ENCODE assay signal across 19 cellular contexts in genomic region chr16:11181242-11181888, GRCh38.
DNase-seq lines count a peak whose midpoint lies in the region; ATAC-seq and TF ChIP-seq lines count a peak whose summit lies in the region.
"Had no signal": no experiment of that assay in that cellular context is flagged by ENCODE, and none has a peak within 500 bp of the region (broad histone marks: within the 10 kb centered on the region; RNA-seq: fewer than 3 reads in every experiment).

No MANE protein-coding gene starts in this region.

- H3K9me3 Mint-ChIP-seq in activated naive CD4-positive, alpha-beta T cell treated with anti-CD3 and anti-CD28 coated beads, Interleukin-2, amount 10 ng/mL, durations not matched to agents 7 days and 5 days: no peaks in the 10 kb centered on the region
- H3K9me3 Mint-ChIP-seq in activated naive CD4-positive, alpha-beta T cell treated with anti-CD3 and anti-CD28 coated beads for 36 hours: no peaks in the 10 kb centered on the region
- H3K9me3 Mint-ChIP-seq in activated B cell treated with CpG ODN at 0.5 μM for 24 hours: no peaks in the 10 kb centered on the region
- H3K9me3 Mint-ChIP-seq: naive thymus-derived CD8-positive, alpha-beta T cell had no signal

- no peak for TF ChIP-seq EP300 in upper lobe of left lung (IDR thresholded peaks at IDR 0.05)

- peaks cover 36% of the 10 kb centered on the region for H3K4me1 Mint-ChIP-seq in activated naive CD4-positive, alpha-beta T cell treated with anti-CD3 and anti-CD28 coated beads, Interleukin-2, amount 10 ng/mL, durations not matched to agents 7 days and 5 days
- peaks cover 16% of the 10 kb centered on the region for H3K4me1 Mint-ChIP-seq in activated naive CD4-positive, alpha-beta T cell treated with anti-CD3 and anti-CD28 coated beads for 36 hours (ENCODE audit: low read depth)
- peaks cover 64% of the 10 kb centered on the region for H3K4me1 Mint-ChIP-seq in activated B cell treated with CpG ODN at 0.5 μM for 24 hours

- H3K36me3 ChIP-seq in upper lobe of left lung: peaks cover 4 to 25% (median 17%) of the 10 kb centered on the region in 4 donors
- H3K36me3 ChIP-seq: ascending aorta, colonic mucosa had no signal

- no peaks in the 10 kb centered on the region for H3K9me3 ChIP-seq in upper lobe of left lung
- H3K9me3 ChIP-seq: ascending aorta, colonic mucosa, lower lobe of right lung had no signal

- DNase-seq in activated naive CD4-positive, alpha-beta T cell treated with anti-CD3 and anti-CD28 coated beads, Interleukin-2, amount 10 ng/mL, durations not matched to agents 7 days and 5 days: no peak
- no peak for DNase-seq in activated naive CD4-positive, alpha-beta T cell treated with anti-CD3 and anti-CD28 coated beads for 36 hours
- DNase-seq in activated B cell treated with CpG ODN at 0.5 μM for 24 hours (no peak), epithelial cell of esophagus (ENCODE audit: low read depth) (peak; percentile 22), upper lobe of left lung (no peak), A172 (ENCODE audit: low spot score) (no peak)
- DNase-seq: activated CD4-positive, CD25-positive, alpha-beta regulatory T cell treated with anti-CD3 and anti-CD28 coated beads, Interleukin-2, amount 50 U/mL, for 72 hours; colonic mucosa; COR-L47; erythroblast; glutamatergic neuron; naive thymus-derived CD8-positive, alpha-beta T cell; NCI-H187; NCI-H345; SHP77 had no signal

- peak overlapping the region; percentile 28 for H3K27ac Mint-ChIP-seq in activated naive CD4-positive, alpha-beta T cell treated with anti-CD3 and anti-CD28 coated beads, Interleukin-2, amount 10 ng/mL, durations not matched to agents 7 days and 5 days
- no peak overlapping the region for H3K27ac Mint-ChIP-seq in activated naive CD4-positive, alpha-beta T cell treated with anti-CD3 and anti-CD28 coated beads for 36 hours
- H3K27ac Mint-ChIP-seq in activated B cell treated with CpG ODN at 0.5 μM for 24 hours: peak overlapping the region; percentile 87

- H3K27me3 Mint-ChIP-seq in activated naive CD4-positive, alpha-beta T cell treated with anti-CD3 and anti-CD28 coated beads, Interleukin-2, amount 10 ng/mL, durations not matched to agents 7 days and 5 days: no peaks in the 10 kb centered on the region
- no peaks in the 10 kb centered on the region for H3K27me3 Mint-ChIP-seq in activated naive CD4-positive, alpha-beta T cell treated with anti-CD3 and anti-CD28 coated beads for 36 hours (ENCODE audit: low read depth)
- H3K27me3 Mint-ChIP-seq in activated B cell treated with CpG ODN at 0.5 μM for 24 hours: no peaks in the 10 kb centered on the region
- H3K27me3 Mint-ChIP-seq: naive thymus-derived CD8-positive, alpha-beta T cell had no signal

- ATAC-seq in activated B cell treated with CpG ODN at 0.5 μM for 24 hours (ENCODE audit: low read depth): no peak
- ATAC-seq in upper lobe of left lung (ENCODE audit: low FRiP score in 2 of 2): no peak
- ATAC-seq in GM18867 (IDR thresholded peaks at IDR 0.05; ENCODE audit: unreplicated experiment): no peak
- ATAC-seq in GM18505 (IDR thresholded peaks at IDR 0.05; ENCODE audit: unreplicated experiment): no peak
- ATAC-seq: naive thymus-derived CD8-positive, alpha-beta T cell had no signal

- no peak overlapping the region for H3K4me3 ChIP-seq in epithelial cell of esophagus (ENCODE audit: low read length)
- no peak overlapping the region for H3K4me3 ChIP-seq in upper lobe of left lung
- H3K4me3 ChIP-seq: ascending aorta, colonic mucosa, lower lobe of right lung had no signal

- POLR2A ChIA-PET in activated B cell treated with CpG ODN at 0.5 μM for 24 hours (lab: Charles Lee): interaction anchor here (0.5 to 8.0 kb wide), 16 partner anchors 16 to 216 kb away, joined by 3 to 161 read pairs (median 8); partner anchors contain the start of gene SOCS1

- CTCF ChIA-PET in activated naive CD4-positive, alpha-beta T cell treated with anti-CD3 and anti-CD28 coated beads, Interleukin-2, amount 10 ng/mL, durations not matched to agents 7 days and 5 days (lab: Charles Lee): interaction anchor here (1.1 kb wide), 1 partner anchor 67 kb away, joined by 3 read pairs; no protein-coding TSS in a partner anchor
- CTCF ChIA-PET in activated naive CD4-positive, alpha-beta T cell treated with anti-CD3 and anti-CD28 coated beads for 36 hours (lab: Charles Lee): no interaction called here
- CTCF ChIA-PET in activated B cell treated with CpG ODN at 0.5 μM for 24 hours (lab: Charles Lee): interaction anchor here (1.5 to 2.4 kb wide), 2 partner anchors 74 to 198 kb away, joined by 3 to 9 read pairs; partner anchors contain the start of gene SOCS1

- peak overlapping the region in 3 of 4 donors; percentile 58 to 75 (median 74) for H3K27ac ChIP-seq in upper lobe of left lung
- H3K27ac ChIP-seq: ascending aorta, colonic mucosa had no signal

- intact Hi-C loops in activated naive CD4-positive, alpha-beta T cell treated with anti-CD3 and anti-CD28 coated beads for 36 hours (cut with micrococcal nuclease): no loop called here
- intact Hi-C loops in activated B cell treated with CpG ODN at 0.5 μM for 24 hours (cut with micrococcal nuclease): no loop called here

- TF ChIP-seq POLR2A in upper lobe of left lung (IDR thresholded peaks at IDR 0.05) (no peak), GM18505 (IDR thresholded peaks at IDR 0.05; ENCODE audit: borderline replicate concordance, extremely low read depth, insufficient read depth, insufficient read length) (no peak)

- TF ChIP-seq CTCF in activated B cell treated with CpG ODN at 0.5 μM for 24 hours (IDR thresholded peaks at IDR 0.05) (no peak), epithelial cell of esophagus (IDR thresholded peaks at IDR 0.05; ENCODE audit: insufficient read depth, low read depth, low read length, missing control alignments) (no peak), upper lobe of left lung (IDR thresholded peaks at IDR 0.05) (no peak)

- H3K4me3 Mint-ChIP-seq in activated naive CD4-positive, alpha-beta T cell treated with anti-CD3 and anti-CD28 coated beads, Interleukin-2, amount 10 ng/mL, durations not matched to agents 7 days and 5 days: no peak overlapping the region
- H3K4me3 Mint-ChIP-seq in activated naive CD4-positive, alpha-beta T cell treated with anti-CD3 and anti-CD28 coated beads for 36 hours: no peak overlapping the region
- H3K4me3 Mint-ChIP-seq in activated B cell treated with CpG ODN at 0.5 μM for 24 hours: peak overlapping the region; percentile 64
- H3K4me3 Mint-ChIP-seq: naive thymus-derived CD8-positive, alpha-beta T cell had no signal

- H3K4me1 ChIP-seq in upper lobe of left lung: peaks cover 0 to 21% (median 12%) of the 10 kb centered on the region in 4 donors
- H3K4me1 ChIP-seq: colonic mucosa had no signal

- 88 to 94% methylated on average over 17 to 18 of the region's 20 CpGs for WGBS in upper lobe of left lung, 2 donors

- peaks cover 30% of the 10 kb centered on the region for H3K36me3 Mint-ChIP-seq in activated naive CD4-positive, alpha-beta T cell treated with anti-CD3 and anti-CD28 coated beads, Interleukin-2, amount 10 ng/mL, durations not matched to agents 7 days and 5 days
- peaks cover 5% of the 10 kb centered on the region for H3K36me3 Mint-ChIP-seq in activated naive CD4-positive, alpha-beta T cell treated with anti-CD3 and anti-CD28 coated beads for 36 hours (ENCODE audit: low read depth)
- peaks cover 25% of the 10 kb centered on the region for H3K36me3 Mint-ChIP-seq in activated B cell treated with CpG ODN at 0.5 μM for 24 hours (ENCODE audit: low read depth)

- no peaks in the 10 kb centered on the region for H3K27me3 ChIP-seq in upper lobe of left lung
- H3K27me3 ChIP-seq: ascending aorta, colonic mucosa had no signal
